In the genomic region with DNA sequence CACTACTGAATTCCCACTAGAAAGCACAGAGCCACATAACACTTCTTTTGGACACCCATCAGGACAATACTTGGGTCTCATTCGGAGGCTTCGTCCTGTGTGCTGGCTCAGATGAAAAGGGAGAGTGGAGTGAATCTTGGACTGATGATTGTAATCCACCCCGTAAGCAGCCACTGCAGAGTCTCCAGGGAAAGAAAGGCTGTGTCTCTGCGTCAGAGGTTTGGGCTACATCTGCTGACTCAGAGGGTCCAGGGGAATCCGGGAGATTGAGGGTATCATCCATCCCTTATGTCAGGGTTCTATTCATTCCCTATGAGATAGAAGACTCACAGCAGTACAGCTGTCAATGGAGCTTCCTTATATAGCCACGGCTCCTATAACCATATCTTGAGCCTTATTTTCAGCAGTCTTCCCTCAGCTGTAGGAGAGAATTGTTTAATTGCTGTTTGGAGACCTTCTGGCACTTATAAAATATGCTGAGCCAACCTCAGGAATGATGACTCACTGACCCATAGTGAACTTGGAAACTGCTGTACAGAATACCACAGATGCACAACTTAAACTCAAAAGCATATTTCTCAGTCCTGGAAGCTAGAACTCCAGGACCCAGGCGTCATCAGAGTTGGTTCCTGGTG, we compare ENCODE assay signal across 16 cellular contexts.
DNase-seq lines count a peak whose midpoint lies in the region; ATAC-seq and TF ChIP-seq lines count a peak whose summit lies in the region.
"Had no signal": no experiment of that assay in that cellular context is flagged by ENCODE, and none has a peak within 500 bp of the region (broad histone marks: within the 10 kb centered on the region; RNA-seq: fewer than 3 reads in every experiment).

No MANE protein-coding gene starts in this region.

- no peaks in the 10 kb centered on the region for H4K20me1 ChIP-seq in GM23248 (ENCODE audit: insufficient read depth)
- H4K20me1 ChIP-seq: BLaER1 treated with 17β-estradiol and CSF1 and Interleukin-3, amounts not matched to agents 10 nM and 100 nM had no signal

- H3K27me3 ChIP-seq in GM23248 (replicated peaks; ENCODE audit: insufficient read depth) (no peaks in the 10 kb centered on the region), thyroid gland (no peaks in the 10 kb centered on the region)
- H3K27me3 ChIP-seq: ascending aorta; BLaER1 treated with 17β-estradiol and CSF1 and Interleukin-3, amounts not matched to agents 10 nM and 100 nM; neutrophil had no signal

- no peaks in the 10 kb centered on the region for H3K36me3 ChIP-seq in GM23248 (ENCODE audit: low read depth)
- H3K36me3 ChIP-seq in thyroid gland, result no peaks in the 10 kb centered on the region
- H3K36me3 ChIP-seq: ascending aorta; BLaER1 treated with 17β-estradiol and CSF1 and Interleukin-3, amounts not matched to agents 10 nM and 100 nM; neutrophil had no signal

- no peaks in the 10 kb centered on the region for H3K79me2 ChIP-seq in GM23248 (ENCODE audit: insufficient read depth)

- DNase-seq in GM23248, result peak; percentile 33
- DNase-seq in SW480 (ENCODE audit: low spot score), result peak; percentile 2
- peak; percentile 37 for DNase-seq in fibroblast of mammary gland (ENCODE audit: low read depth)
- DNase-seq in sciatic nerve (ENCODE audit: low spot score), result no peak
- no peak for DNase-seq in thyroid gland
- DNase-seq in NCI-H1930 (lab: John Stamatoyannopoulos, UW), result no peak
- DNase-seq in OCI-M2 (lab: John Stamatoyannopoulos, UW; ENCODE audit: unreplicated experiment), result no peak
- DNase-seq: DMS79; KBM-7; NCI-H1436 treated with DMSO at 0.1 percent for 48 hours; SK-N-SH; stimulated activated naive CD4-positive, alpha-beta T cell treated with Interleukin-2 at 50 U/mL for 16 hours had no signal

- H3K9me3 ChIP-seq in GM23248 (ENCODE audit: low read depth), result no peaks in the 10 kb centered on the region
- no peaks in the 10 kb centered on the region for H3K9me3 ChIP-seq in thyroid gland
- H3K9me3 ChIP-seq: ascending aorta, neutrophil had no signal

- H3K9me2 ChIP-seq in GM23248 (ENCODE audit: insufficient read depth), result no peaks in the 10 kb centered on the region
- H3K9me2 ChIP-seq: SK-N-SH had no signal

- no peak overlapping the region for H3K4me3 ChIP-seq in GM23248
- H3K4me3 ChIP-seq in fibroblast of mammary gland (ENCODE audit: control insufficient read depth, low read depth, low read length), result no peak overlapping the region
- H3K4me3 ChIP-seq in thyroid gland (replicated peaks in 1 of 3), result no peak overlapping the region
- H3K4me3 ChIP-seq: ascending aorta; BLaER1 treated with 17β-estradiol and CSF1 and Interleukin-3, amounts not matched to agents 10 nM and 100 nM had no signal

- no peak for TF ChIP-seq CTCF in fibroblast of mammary gland (conservative IDR thresholded peaks at IDR 0.05; ENCODE audit: control insufficient read depth, insufficient read depth, low read depth, low read length)
- no peak for TF ChIP-seq CTCF in thyroid gland (IDR thresholded peaks at IDR 0.05)

- H3K27ac ChIP-seq in GM23248 (no peak overlapping the region), thyroid gland (no peak overlapping the region)
- H3K27ac ChIP-seq: ascending aorta; BLaER1 treated with 17β-estradiol and CSF1 and Interleukin-3, amounts not matched to agents 10 nM and 100 nM; neutrophil had no signal

- TF ChIP-seq POLR2A in thyroid gland (IDR thresholded peaks at IDR 0.05), result no peak

- H3K9ac ChIP-seq in GM23248, result no peak overlapping the region
- H3K9ac ChIP-seq: BLaER1 treated with 17β-estradiol and CSF1 and Interleukin-3, amounts not matched to agents 10 nM and 100 nM; SK-N-SH had no signal

- no peaks in the 10 kb centered on the region for H3F3A ChIP-seq in GM23248 (ENCODE audit: insufficient read depth)

- 27 to 31% methylated on average over 7 of the region's 7 CpGs for WGBS in GM23248 (ENCODE audit: low coverage in 1 of 2, low lambda C conversion rate in 2 of 2, missing lambda C conversion rate in 2 of 2), 2 experiments
- 61 to 84% methylated on average over 7 of the region's 7 CpGs for WGBS in thyroid gland, 2 donors

- H2AFZ ChIP-seq in GM23248, result no peak overlapping the region

- in situ Hi-C loops in GM23248 (cut with MboI), result no loop called here

- peak; percentile 88 for ATAC-seq in sciatic nerve
- ATAC-seq in GM21786 (IDR thresholded peaks at IDR 0.05; ENCODE audit: unreplicated experiment), result no peak

- intact Hi-C loops in sciatic nerve (cut with DNase I) (no loop called here), thyroid gland (cut with DNase I) (no loop called here)

- no peak overlapping the region for H3K4me2 ChIP-seq in GM23248 (ENCODE audit: unreplicated experiment)
- H3K4me2 ChIP-seq: BLaER1 treated with 17β-estradiol and CSF1 and Interleukin-3, amounts not matched to agents 10 nM and 100 nM; SK-N-SH had no signal

- H3K4me1 ChIP-seq in GM23248 (ENCODE audit: insufficient read depth) (no peaks in the 10 kb centered on the region), thyroid gland (no peaks in the 10 kb centered on the region)
- H3K4me1 ChIP-seq: ascending aorta; BLaER1 treated with 17β-estradiol and CSF1 and Interleukin-3, amounts not matched to agents 10 nM and 100 nM had no signal

Comparison
In these comparisons a context has a peak if more than half of its experiments do, and no peak if none do; other contexts are left out.
1. DNase-seq: peak in GM23248 (single experiment), SW480 (single experiment) and fibroblast of mammary gland (single experiment); none in sciatic nerve (single experiment), thyroid gland (0 of 2), NCI-H1930 (0 of 2) and OCI-M2 (single experiment).